In genomic region chr19:49894879-49895565, GRCh38 we compare ENCODE assay signal across 12 cellular contexts. TPM values are rescaled to one million over a fixed set of nuclear protein-coding genes. Genes with fewer than 3 reads are reported as not detected.
A peak's percentile ranks its signal among the peaks of the same experiment; 100 is the strongest.
DNase-seq lines count a peak whose midpoint lies in the region; ATAC-seq and TF ChIP-seq lines count a peak whose summit lies in the region.
"Had no signal": no experiment of that assay in that cellular context is flagged by ENCODE, and none has a peak within 500 bp of the region (broad histone marks: within the 10 kb centered on the region; RNA-seq: fewer than 3 reads in every experiment).

No MANE protein-coding gene starts in this region.

- peaks cover 0 to 14% (median 8%) of the 10 kb centered on the region in 4 donors for H3K4me1 ChIP-seq in tibial artery

- no peak overlapping the region for H3K4me3 Mint-ChIP-seq in activated naive CD8-positive, alpha-beta T cell
- no peak overlapping the region for H3K4me3 Mint-ChIP-seq in activated naive CD8-positive, alpha-beta T cell treated with anti-CD3 and anti-CD28 coated beads for 36 hours
- H3K4me3 Mint-ChIP-seq in activated naive CD4-positive, alpha-beta T cell treated with anti-CD3 and anti-CD28 coated beads, Interleukin-2, amount 10 ng/mL, durations not matched to agents 7 days and 5 days, result no peak overlapping the region

- H3K36me3 ChIP-seq in H7 (replicated peaks; ENCODE audit: control insufficient read depth, insufficient read depth, low read length) (no peaks in the 10 kb centered on the region), tibial artery (no peaks in the 10 kb centered on the region)

- no peaks in the 10 kb centered on the region for H3K27me3 ChIP-seq in H7 (ENCODE audit: control insufficient read depth, insufficient read depth, low read length)
- peaks cover 0 to 39% of the 10 kb centered on the region in 2 donors for H3K27me3 ChIP-seq in tibial artery

- CTCF ChIA-PET in activated naive CD4-positive, alpha-beta T cell treated with anti-CD3 and anti-CD28 coated beads, Interleukin-2, amount 10 ng/mL, durations not matched to agents 7 days and 5 days (lab: Charles Lee), result interaction anchor here (1.0 to 1.4 kb wide), 3 partner anchors 13 to 26 kb away, joined by 3 to 4 read pairs (median 3); no protein-coding TSS in a partner anchor

- peaks cover 37% of the 10 kb centered on the region for H3K4me1 Mint-ChIP-seq in activated naive CD8-positive, alpha-beta T cell (ENCODE audit: low read depth)
- peaks cover 26% of the 10 kb centered on the region for H3K4me1 Mint-ChIP-seq in activated naive CD8-positive, alpha-beta T cell treated with anti-CD3 and anti-CD28 coated beads for 36 hours
- peaks cover 38% of the 10 kb centered on the region for H3K4me1 Mint-ChIP-seq in activated naive CD4-positive, alpha-beta T cell treated with anti-CD3 and anti-CD28 coated beads, Interleukin-2, amount 10 ng/mL, durations not matched to agents 7 days and 5 days

- no peak overlapping the region for H3K27ac ChIP-seq in tibial artery

- no peaks in the 10 kb centered on the region for H3K27me3 Mint-ChIP-seq in activated naive CD8-positive, alpha-beta T cell
- H3K27me3 Mint-ChIP-seq in activated naive CD8-positive, alpha-beta T cell treated with anti-CD3 and anti-CD28 coated beads for 36 hours, result no peaks in the 10 kb centered on the region
- peaks cover 40% of the 10 kb centered on the region for H3K27me3 Mint-ChIP-seq in activated naive CD4-positive, alpha-beta T cell treated with anti-CD3 and anti-CD28 coated beads, Interleukin-2, amount 10 ng/mL, durations not matched to agents 7 days and 5 days
- H3K27me3 Mint-ChIP-seq: naive thymus-derived CD8-positive, alpha-beta T cell had no signal

- H3K9me3 Mint-ChIP-seq in activated naive CD8-positive, alpha-beta T cell (ENCODE audit: low read depth), result no peaks in the 10 kb centered on the region
- no peaks in the 10 kb centered on the region for H3K9me3 Mint-ChIP-seq in activated naive CD8-positive, alpha-beta T cell treated with anti-CD3 and anti-CD28 coated beads for 36 hours
- no peaks in the 10 kb centered on the region for H3K9me3 Mint-ChIP-seq in activated naive CD4-positive, alpha-beta T cell treated with anti-CD3 and anti-CD28 coated beads, Interleukin-2, amount 10 ng/mL, durations not matched to agents 7 days and 5 days
- H3K9me3 Mint-ChIP-seq: naive thymus-derived CD8-positive, alpha-beta T cell had no signal

- DNase-seq in activated naive CD8-positive, alpha-beta T cell treated with anti-CD3 and anti-CD28 coated beads for 36 hours, result no peak
- peak; percentile 58 for DNase-seq in H7
- no peak for DNase-seq in activated naive CD4-positive, alpha-beta T cell treated with anti-CD3 and anti-CD28 coated beads, Interleukin-2, amount 10 ng/mL, durations not matched to agents 7 days and 5 days
- peak; percentile 58 for DNase-seq in stimulated activated naive CD8-positive, alpha-beta T cell treated with anti-CD3 and anti-CD28 coated beads, Interleukin-15, Interleukin-2, amounts not matched to agents 100 U/mL and 50 U/mL, for 24 hours
- DNase-seq in tibial artery, result no peak
- no peak for DNase-seq in germinal center (ENCODE audit: low spot score)
- DNase-seq: GDM1; kidney glomerular epithelial cell; naive thymus-derived CD8-positive, alpha-beta T cell; NCI-H1417 had no signal

- H3K36me3 Mint-ChIP-seq in activated naive CD8-positive, alpha-beta T cell, result no peaks in the 10 kb centered on the region
- peaks cover 2% of the 10 kb centered on the region for H3K36me3 Mint-ChIP-seq in activated naive CD8-positive, alpha-beta T cell treated with anti-CD3 and anti-CD28 coated beads for 36 hours
- H3K36me3 Mint-ChIP-seq in activated naive CD4-positive, alpha-beta T cell treated with anti-CD3 and anti-CD28 coated beads, Interleukin-2, amount 10 ng/mL, durations not matched to agents 7 days and 5 days, result no peaks in the 10 kb centered on the region
- H3K36me3 Mint-ChIP-seq: naive thymus-derived CD8-positive, alpha-beta T cell had no signal

- peak; percentile 41 for ATAC-seq in stimulated activated naive CD8-positive, alpha-beta T cell treated with anti-CD3 and anti-CD28 coated beads, Interleukin-15, Interleukin-2, amounts not matched to agents 100 U/mL and 50 U/mL, for 24 hours
- no peak for ATAC-seq in GM19452 (IDR thresholded peaks at IDR 0.05; ENCODE audit: unreplicated experiment)
- ATAC-seq: naive thymus-derived CD8-positive, alpha-beta T cell had no signal

- TF ChIP-seq CTCF in tibial artery (IDR thresholded peaks at IDR 0.05), result no peak

- H3K4me3 ChIP-seq in H7 (ENCODE audit: insufficient read depth, low read depth, low read length) (no peak overlapping the region), tibial artery (no peak overlapping the region)

- H3K9me3 ChIP-seq in tibial artery, result no peaks in the 10 kb centered on the region

- peak overlapping the region; percentile 28 for H3K27ac Mint-ChIP-seq in activated naive CD8-positive, alpha-beta T cell
- no peak overlapping the region for H3K27ac Mint-ChIP-seq in activated naive CD8-positive, alpha-beta T cell treated with anti-CD3 and anti-CD28 coated beads for 36 hours
- peak overlapping the region; percentile 28 for H3K27ac Mint-ChIP-seq in activated naive CD4-positive, alpha-beta T cell treated with anti-CD3 and anti-CD28 coated beads, Interleukin-2, amount 10 ng/mL, durations not matched to agents 7 days and 5 days

- intact Hi-C loops in tibial artery (cut with DNase I; ENCODE audit: low total_unique reads), result no loop called here

RNA-seq across cellular contexts. Expression of gene IL4I1, which starts 1.7 kb away (rescaled TPM):
- total RNA-seq in activated naive CD8-positive, alpha-beta T cell treated with anti-CD3 and anti-CD28 coated beads for 36 hours, result 1 to 10 TPM; 2.3 to 2.9 TPM
- 0.59 and 0.73 TPM in 2 replicates for total RNA-seq in H7 (2014; rRNA removed; shearing (Covaris generic))

RNA-seq across cellular contexts. Expression of gene TBC1D17, which starts 17.5 kb away (rescaled TPM):
- 10 to 100 TPM; 22.6 to 24.0 TPM for total RNA-seq in activated naive CD8-positive, alpha-beta T cell treated with anti-CD3 and anti-CD28 coated beads for 36 hours
- 10.2 and 12.6 TPM in 2 replicates for total RNA-seq in H7 (2014; rRNA removed; shearing (Covaris generic))

RNA-seq across cellular contexts. Expression of gene AKT1S1, which starts 17.9 kb away (rescaled TPM):
- 10 to 100 TPM; 21.0 to 22.7 TPM for total RNA-seq in activated naive CD8-positive, alpha-beta T cell treated with anti-CD3 and anti-CD28 coated beads for 36 hours
- 7.2 and 12.9 TPM in 2 replicates for total RNA-seq in H7 (2014; rRNA removed; shearing (Covaris generic))

RNA-seq across cellular contexts. Expression of gene PNKP, which starts 27.6 kb away (rescaled TPM):
- total RNA-seq in activated naive CD8-positive, alpha-beta T cell treated with anti-CD3 and anti-CD28 coated beads for 36 hours, result 100 to 1,000 TPM in 1 of 2 experiments, 10 to 100 TPM in 1; 78.9 to 143 TPM
- 76.2 and 94.7 TPM in 2 replicates for total RNA-seq in H7 (2014; rRNA removed; shearing (Covaris generic))

RNA-seq across cellular contexts. Expression of gene ATF5, which starts 34.0 kb away (rescaled TPM):
- 10 to 100 TPM; 23.4 to 25.4 TPM for total RNA-seq in activated naive CD8-positive, alpha-beta T cell treated with anti-CD3 and anti-CD28 coated beads for 36 hours
- 10.7 and 15.0 TPM in 2 replicates for total RNA-seq in H7 (2014; rRNA removed; shearing (Covaris generic))

Comparison
In these comparisons a context has a peak if more than half of its experiments do, and no peak if none do; other contexts are left out.
1. DNase-seq: peak in H7 (single experiment) and stimulated activated naive CD8-positive, alpha-beta T cell treated with anti-CD3 and anti-CD28 coated beads, Interleukin-15, Interleukin-2, amounts not matched to agents 100 U/mL and 50 U/mL, for 24 hours (single experiment); none in activated naive CD8-positive, alpha-beta T cell treated with anti-CD3 and anti-CD28 coated beads for 36 hours (single experiment), activated naive CD4-positive, alpha-beta T cell treated with anti-CD3 and anti-CD28 coated beads, Interleukin-2, amount 10 ng/mL, durations not matched to agents 7 days and 5 days (single experiment), tibial artery (0 of 2) and germinal center (single experiment).